14 cellular contexts compared by ENCODE assay signal in the genomic region with DNA sequence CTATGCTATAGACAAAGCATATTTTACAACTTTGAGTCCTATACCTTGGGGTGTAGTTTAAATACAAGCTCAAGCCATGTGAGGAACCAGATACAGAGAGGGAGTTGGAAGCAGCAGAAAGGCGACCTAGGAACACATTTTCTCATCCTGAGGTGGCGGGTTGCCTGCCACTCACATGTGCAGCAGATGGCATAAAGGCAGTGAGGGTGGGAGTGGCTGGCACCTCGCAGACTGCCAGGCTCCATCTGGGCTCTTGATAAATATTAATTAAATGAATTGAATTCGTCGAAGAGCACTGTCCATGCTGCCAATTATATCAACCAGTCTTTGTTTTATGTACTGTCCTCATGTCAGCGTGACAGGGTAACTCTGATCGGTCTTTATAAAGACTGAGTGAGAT.
A peak's percentile ranks its signal among the peaks of the same experiment; 100 is the strongest.
DNase-seq lines count a peak whose midpoint lies in the region; ATAC-seq and TF ChIP-seq lines count a peak whose summit lies in the region.
"Had no signal": no experiment of that assay in that cellular context is flagged by ENCODE, and none has a peak within 500 bp of the region (broad histone marks: within the 10 kb centered on the region; RNA-seq: fewer than 3 reads in every experiment).

No MANE protein-coding gene starts in this region.

- ATAC-seq in HG02678 (IDR thresholded peaks at IDR 0.05; ENCODE audit: unreplicated experiment), result no peak
- no peak for ATAC-seq in WTC11
- ATAC-seq: A549 had no signal

- no peak overlapping the region for H3K27ac ChIP-seq in SJCRH30
- H3K27ac ChIP-seq: A549, SK-N-MC had no signal

- no peaks in the 10 kb centered on the region for H3K36me3 ChIP-seq in BE2C
- no peaks in the 10 kb centered on the region for H3K36me3 ChIP-seq in SJCRH30

- H3K4me1 Mint-ChIP-seq in WTC11, result no peaks in the 10 kb centered on the region
- H3K4me1 Mint-ChIP-seq: CD14-positive monocyte had no signal

- no peak overlapping the region for H3K4me3 Mint-ChIP-seq in WTC11
- H3K4me3 Mint-ChIP-seq: CD14-positive monocyte had no signal

- POLR2A ChIA-PET in WTC11 (lab: Charles Lee), result no interaction called here

- CTCF ChIA-PET in WTC11 (lab: Charles Lee), result interaction anchor here (1.3 kb wide), 1 partner anchor 472 kb away, joined by 3 read pairs; no protein-coding TSS in a partner anchor

- H3K27me3 Mint-ChIP-seq in WTC11 (ENCODE audit: low read depth), result no peaks in the 10 kb centered on the region

- no peak overlapping the region for H3K4me3 ChIP-seq in BE2C (ENCODE audit: low read depth, low read length)
- H3K4me3 ChIP-seq in SJCRH30, result no peak overlapping the region
- H3K4me3 ChIP-seq: A549, SK-N-MC had no signal

- H3K27ac Mint-ChIP-seq in WTC11, result no peak overlapping the region
- H3K27ac Mint-ChIP-seq: CD14-positive monocyte had no signal

- no peaks in the 10 kb centered on the region for H3K36me3 Mint-ChIP-seq in WTC11
- H3K36me3 Mint-ChIP-seq: CD14-positive monocyte had no signal

- peak; percentile 34 for DNase-seq in BE2C
- DNase-seq in NCI-H1105 treated with DMSO at 0.1 percent for 48 hours (lab: John Stamatoyannopoulos, UW), result peak; percentile 82
- peak; percentile 90 for DNase-seq in NCI-H446 treated with DMSO at 0.1 percent for 48 hours (lab: John Stamatoyannopoulos, UW)
- peak; percentile 64 for DNase-seq in cerebellum (ENCODE audit: low spot score)
- DNase-seq in SJCRH30, result no peak
- no peak for DNase-seq in WTC11 (ENCODE audit: low spot score)
- DNase-seq: DMS53, H7, NCI-H2081, T-helper 1 cell had no signal

- H3K9me3 ChIP-seq in BE2C (no peaks in the 10 kb centered on the region), SJCRH30 (replicated peaks) (no peaks in the 10 kb centered on the region)
- H3K9me3 ChIP-seq: A549 had no signal

- H3K27me3 ChIP-seq in BE2C, result no peaks in the 10 kb centered on the region
- no peaks in the 10 kb centered on the region for H3K27me3 ChIP-seq in SJCRH30

- H3K4me1 ChIP-seq in BE2C (no peaks in the 10 kb centered on the region; the same call in 1 of the 2 replicates), SJCRH30 (peaks cover 18% of the 10 kb centered on the region)
- H3K4me1 ChIP-seq: A549 had no signal

- H3K9me3 Mint-ChIP-seq in WTC11, result peaks cover 16% of the 10 kb centered on the region

- no peak for TF ChIP-seq CTCF in BE2C (IDR thresholded peaks at IDR 0.05; ENCODE audit: low read depth, low read length)
- no peak for TF ChIP-seq CTCF in WTC11 (IDR thresholded peaks at IDR 0.05)

TF ChIP-seq in WTC11, 78 proteins besides CTCF, POLR2A, EP300 and RAD21:
- TF ChIP-seq, protein P1, sequence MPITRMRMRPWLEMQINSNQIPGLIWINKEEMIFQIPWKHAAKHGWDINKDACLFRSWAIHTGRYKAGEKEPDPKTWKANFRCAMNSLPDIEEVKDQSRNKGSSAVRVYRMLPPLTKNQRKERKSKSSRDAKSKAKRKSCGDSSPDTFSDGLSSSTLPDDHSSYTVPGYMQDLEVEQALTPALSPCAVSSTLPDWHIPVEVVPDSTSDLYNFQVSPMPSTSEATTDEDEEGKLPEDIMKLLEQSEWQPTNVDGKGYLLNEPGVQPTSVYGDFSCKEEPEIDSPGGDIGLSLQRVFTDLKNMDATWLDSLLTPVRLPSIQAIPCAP (CRISPR knock-in tag; IDR thresholded peaks at IDR 0.05), result no peak
- TF ChIP-seq FOXP1 (CRISPR knock-in tag; IDR thresholded peaks at IDR 0.05; ENCODE audit: borderline replicate concordance), result no peak
- TF ChIP-seq, protein P2, sequence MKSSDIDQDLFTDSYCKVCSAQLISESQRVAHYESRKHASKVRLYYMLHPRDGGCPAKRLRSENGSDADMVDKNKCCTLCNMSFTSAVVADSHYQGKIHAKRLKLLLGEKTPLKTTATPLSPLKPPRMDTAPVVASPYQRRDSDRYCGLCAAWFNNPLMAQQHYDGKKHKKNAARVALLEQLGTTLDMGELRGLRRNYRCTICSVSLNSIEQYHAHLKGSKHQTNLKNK (CRISPR knock-in tag; IDR thresholded peaks at IDR 0.05), result no peak
- no peak for TF ChIP-seq SP1 (CRISPR knock-in tag; conservative IDR thresholded peaks at IDR 0.05)
- no peak for TF ChIP-seq MYBL2 (CRISPR knock-in tag; IDR thresholded peaks at IDR 0.05)
- no peak for TF ChIP-seq HMGA2 (CRISPR knock-in tag; IDR thresholded peaks at IDR 0.05)
- no peak for TF ChIP-seq NFYB (CRISPR knock-in tag; conservative IDR thresholded peaks at IDR 0.05; ENCODE audit: low read depth)
- no peak for TF ChIP-seq TEAD4 (CRISPR knock-in tag; IDR thresholded peaks at IDR 0.05)
- TF ChIP-seq TEAD1 (CRISPR knock-in tag; IDR thresholded peaks at IDR 0.05), result no peak
- no peak for TF ChIP-seq SOX15 (CRISPR knock-in tag; IDR thresholded peaks at IDR 0.05)
- TF ChIP-seq RORB (CRISPR knock-in tag; IDR thresholded peaks at IDR 0.05), result no peak
- no peak for TF ChIP-seq ZNF263 (CRISPR knock-in tag; IDR thresholded peaks at IDR 0.05; ENCODE audit: low read depth)
- TF ChIP-seq, protein P3, sequence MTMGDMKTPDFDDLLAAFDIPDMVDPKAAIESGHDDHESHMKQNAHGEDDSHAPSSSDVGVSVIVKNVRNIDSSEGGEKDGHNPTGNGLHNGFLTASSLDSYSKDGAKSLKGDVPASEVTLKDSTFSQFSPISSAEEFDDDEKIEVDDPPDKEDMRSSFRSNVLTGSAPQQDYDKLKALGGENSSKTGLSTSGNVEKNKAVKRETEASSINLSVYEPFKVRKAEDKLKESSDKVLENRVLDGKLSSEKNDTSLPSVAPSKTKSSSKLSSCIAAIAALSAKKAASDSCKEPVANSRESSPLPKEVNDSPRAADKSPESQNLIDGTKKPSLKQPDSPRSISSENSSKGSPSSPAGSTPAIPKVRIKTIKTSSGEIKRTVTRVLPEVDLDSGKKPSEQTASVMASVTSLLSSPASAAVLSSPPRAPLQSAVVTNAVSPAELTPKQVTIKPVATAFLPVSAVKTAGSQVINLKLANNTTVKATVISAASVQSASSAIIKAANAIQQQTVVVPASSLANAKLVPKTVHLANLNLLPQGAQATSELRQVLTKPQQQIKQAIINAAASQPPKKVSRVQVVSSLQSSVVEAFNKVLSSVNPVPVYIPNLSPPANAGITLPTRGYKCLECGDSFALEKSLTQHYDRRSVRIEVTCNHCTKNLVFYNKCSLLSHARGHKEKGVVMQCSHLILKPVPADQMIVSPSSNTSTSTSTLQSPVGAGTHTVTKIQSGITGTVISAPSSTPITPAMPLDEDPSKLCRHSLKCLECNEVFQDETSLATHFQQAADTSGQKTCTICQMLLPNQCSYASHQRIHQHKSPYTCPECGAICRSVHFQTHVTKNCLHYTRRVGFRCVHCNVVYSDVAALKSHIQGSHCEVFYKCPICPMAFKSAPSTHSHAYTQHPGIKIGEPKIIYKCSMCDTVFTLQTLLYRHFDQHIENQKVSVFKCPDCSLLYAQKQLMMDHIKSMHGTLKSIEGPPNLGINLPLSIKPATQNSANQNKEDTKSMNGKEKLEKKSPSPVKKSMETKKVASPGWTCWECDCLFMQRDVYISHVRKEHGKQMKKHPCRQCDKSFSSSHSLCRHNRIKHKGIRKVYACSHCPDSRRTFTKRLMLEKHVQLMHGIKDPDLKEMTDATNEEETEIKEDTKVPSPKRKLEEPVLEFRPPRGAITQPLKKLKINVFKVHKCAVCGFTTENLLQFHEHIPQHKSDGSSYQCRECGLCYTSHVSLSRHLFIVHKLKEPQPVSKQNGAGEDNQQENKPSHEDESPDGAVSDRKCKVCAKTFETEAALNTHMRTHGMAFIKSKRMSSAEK (CRISPR knock-in tag; IDR thresholded peaks at IDR 0.05; ENCODE audit: borderline replicate concordance), result no peak
- no peak for TF ChIP-seq GABPB1 (CRISPR knock-in tag; IDR thresholded peaks at IDR 0.05)
- TF ChIP-seq ZBTB21 (CRISPR knock-in tag; IDR thresholded peaks at IDR 0.05; ENCODE audit: borderline replicate concordance), result no peak
- TF ChIP-seq, protein P4, sequence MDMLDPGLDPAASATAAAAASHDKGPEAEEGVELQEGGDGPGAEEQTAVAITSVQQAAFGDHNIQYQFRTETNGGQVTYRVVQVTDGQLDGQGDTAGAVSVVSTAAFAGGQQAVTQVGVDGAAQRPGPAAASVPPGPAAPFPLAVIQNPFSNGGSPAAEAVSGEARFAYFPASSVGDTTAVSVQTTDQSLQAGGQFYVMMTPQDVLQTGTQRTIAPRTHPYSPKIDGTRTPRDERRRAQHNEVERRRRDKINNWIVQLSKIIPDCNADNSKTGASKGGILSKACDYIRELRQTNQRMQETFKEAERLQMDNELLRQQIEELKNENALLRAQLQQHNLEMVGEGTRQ (CRISPR knock-in tag; IDR thresholded peaks at IDR 0.05), result no peak
- TF ChIP-seq ZNF423 (CRISPR knock-in tag; IDR thresholded peaks at IDR 0.05), result no peak
- TF ChIP-seq, protein P5, sequence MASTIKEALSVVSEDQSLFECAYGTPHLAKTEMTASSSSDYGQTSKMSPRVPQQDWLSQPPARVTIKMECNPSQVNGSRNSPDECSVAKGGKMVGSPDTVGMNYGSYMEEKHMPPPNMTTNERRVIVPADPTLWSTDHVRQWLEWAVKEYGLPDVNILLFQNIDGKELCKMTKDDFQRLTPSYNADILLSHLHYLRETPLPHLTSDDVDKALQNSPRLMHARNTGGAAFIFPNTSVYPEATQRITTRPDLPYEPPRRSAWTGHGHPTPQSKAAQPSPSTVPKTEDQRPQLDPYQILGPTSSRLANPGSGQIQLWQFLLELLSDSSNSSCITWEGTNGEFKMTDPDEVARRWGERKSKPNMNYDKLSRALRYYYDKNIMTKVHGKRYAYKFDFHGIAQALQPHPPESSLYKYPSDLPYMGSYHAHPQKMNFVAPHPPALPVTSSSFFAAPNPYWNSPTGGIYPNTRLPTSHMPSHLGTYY (CRISPR knock-in tag; IDR thresholded peaks at IDR 0.05), result no peak
- TF ChIP-seq PRRX2 (CRISPR knock-in tag; IDR thresholded peaks at IDR 0.05), result no peak
- TF ChIP-seq, protein P6, sequence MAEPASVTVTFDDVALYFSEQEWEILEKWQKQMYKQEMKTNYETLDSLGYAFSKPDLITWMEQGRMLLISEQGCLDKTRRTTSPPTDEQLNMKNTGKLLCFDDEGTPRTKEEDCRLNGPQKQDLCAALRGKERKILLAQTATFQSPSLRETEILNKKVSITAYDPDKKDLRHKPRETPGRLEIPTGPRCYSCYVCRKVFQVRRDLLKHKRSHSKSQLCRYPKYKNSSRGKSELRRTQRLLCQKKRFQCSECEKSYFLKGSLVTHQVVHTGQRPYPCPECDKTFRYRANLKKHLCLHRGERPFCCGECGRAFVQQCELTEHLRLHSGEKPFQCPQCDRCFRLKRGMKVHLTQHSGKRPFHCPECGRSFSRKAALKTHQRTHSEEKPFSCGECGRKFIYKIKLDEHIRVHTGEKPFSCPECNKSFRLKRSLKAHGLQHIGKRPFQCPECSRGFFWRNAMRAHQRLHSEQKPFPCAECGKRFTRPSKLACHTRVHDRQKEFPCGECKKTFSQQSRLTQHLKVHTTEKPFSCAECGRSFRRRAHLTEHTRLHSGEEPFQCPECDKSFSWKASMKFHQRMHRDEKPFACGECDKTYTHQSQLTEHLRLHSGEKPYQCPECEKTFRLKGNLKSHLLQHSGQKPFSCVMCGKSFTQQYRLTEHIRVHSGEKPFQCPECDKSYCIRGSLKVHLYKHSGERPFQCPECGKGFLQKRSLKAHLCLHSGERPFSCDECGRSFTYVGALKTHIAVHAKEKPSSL (CRISPR knock-in tag; conservative IDR thresholded peaks at IDR 0.05), result no peak

Comparison
In these comparisons a context has a peak if more than half of its experiments do, and no peak if none do; other contexts are left out.
1. DNase-seq: peak in BE2C (single experiment), NCI-H1105 treated with DMSO at 0.1 percent for 48 hours (single experiment), NCI-H446 treated with DMSO at 0.1 percent for 48 hours (single experiment) and cerebellum (single experiment); none in SJCRH30 (0 of 2) and WTC11 (single experiment).